In genomic region chr9:3455712-3456111, GRCh38 we compare ENCODE assay signal across 19 cellular contexts.
"Had no signal": no experiment of that assay in that cellular context is flagged by ENCODE, and none has a peak within 500 bp of the region (broad histone marks: within the 10 kb centered on the region; RNA-seq: fewer than 3 reads in every experiment).

No MANE protein-coding gene starts in this region.

- H3K27me3 ChIP-seq: gastroesophageal sphincter, neural progenitor cell, pancreas had no signal

- H3K4me1 ChIP-seq: pancreas had no signal

- H3K36me3 ChIP-seq: gastroesophageal sphincter, neural progenitor cell, pancreas had no signal

- DNase-seq: effector memory CD4-positive, alpha-beta T cell; glutamatergic neuron; immature natural killer cell; left ventricle myocardium superior; mesenchymal stem cell; midbrain; nucleus accumbens; pancreas; small intestine; stimulated activated CD4-positive, alpha-beta T cell treated with anti-CD3 and anti-CD28 coated beads, Interleukin-12 subunit alpha, Interleukin-12 subunit beta, amount 100 ng/mL, for 4 hours; stimulated activated CD4-positive, alpha-beta T cell treated with anti-CD3 and anti-CD28 coated beads, Interleukin-2, amount 100 ng/mL, for 48 hours; stimulated activated naive CD4-positive, alpha-beta T cell treated with Interleukin-2 at 50 U/mL for 16 hours; trophoblast cell had no signal

- H3K27ac ChIP-seq: coronary artery, gastroesophageal sphincter, pancreas had no signal

- H3K9me3 ChIP-seq: gastroesophageal sphincter, pancreas had no signal

- ATAC-seq: gastroesophageal sphincter; left ventricle myocardium superior; natural killer cell treated with Interleukin-12 subunit alpha and Interleukin-12 subunit beta and Interleukin-15 and Interleukin-18, amount 100 ng/mL, for 72 hours; pancreas; right cardiac atrium had no signal

- H3K4me3 ChIP-seq: coronary artery, gastroesophageal sphincter, lung, neural progenitor cell, pancreas had no signal
